ENCODE assay signal across 14 cellular contexts in genomic region chr19:54420068-54420382, GRCh38. TPM values are rescaled to one million over a fixed set of nuclear protein-coding genes. Genes with fewer than 3 reads are reported as not detected.
DNase-seq lines count a peak whose midpoint lies in the region; ATAC-seq and TF ChIP-seq lines count a peak whose summit lies in the region.
"Had no signal": no experiment of that assay in that cellular context is flagged by ENCODE, and none has a peak within 500 bp of the region (broad histone marks: within the 10 kb centered on the region; RNA-seq: fewer than 3 reads in every experiment).

No MANE protein-coding gene starts in this region.

- peak overlapping the region; percentile 30 for H3K4me2 ChIP-seq in H9 (ENCODE audit: insufficient read depth, insufficient read length, low read length)
- peak overlapping the region; percentile 4 for H3K4me2 ChIP-seq in trophoblast cell (ENCODE audit: low read length)

- no peak overlapping the region for H4K91ac ChIP-seq in H9 (ENCODE audit: insufficient read length, low read depth, low read length)
- H4K91ac ChIP-seq in trophoblast cell (ENCODE audit: low read depth, low read length) = no peak overlapping the region

- H3K23ac ChIP-seq in H9 (ENCODE audit: insufficient read length, low read depth, low read length) (no peak overlapping the region), trophoblast cell (ENCODE audit: low read length) (no peak overlapping the region)

- H3K27me3 ChIP-seq in H9 (ENCODE audit: insufficient read depth, low read length) (peaks cover 4% of the 10 kb centered on the region; the same call in 1 of the 2 replicates), endodermal cell (ENCODE audit: control insufficient read depth, insufficient read depth, low read length, poor library complexity, severe bottlenecking) (peaks cover 49% of the 10 kb centered on the region), trophoblast cell (ENCODE audit: insufficient read depth, low read length) (peaks cover 29% of the 10 kb centered on the region)

- H2BK120ac ChIP-seq in H9 (ENCODE audit: low read depth, low read length, poor library complexity, severe bottlenecking) (no peak overlapping the region), trophoblast cell (ENCODE audit: insufficient read depth, low read length, poor library complexity) (no peak overlapping the region)

- DNase-seq in H9 (no peak), endodermal cell (no peak), trophoblast cell (no peak), NCI-H2081 treated with DMSO at 0.1 percent for 48 hours (lab: John Stamatoyannopoulos, UW) (no peak)
- DNase-seq: activated CD8-positive, alpha-beta memory T cell treated with anti-CD3 and anti-CD28 coated beads, Interleukin-2, amount 10 ng/mL, durations not matched to agents 7 days and 5 days; activated naive CD4-positive, alpha-beta T cell treated with Interleukin-2 at 50 U/mL for 16 hours; DMS79 treated with DMSO at 0.1 percent for 48 hours; NCI-H187; NCI-H524; stimulated activated CD4-positive, alpha-beta T cell treated with anti-CD3 and anti-CD28 coated beads, Interleukin-4, amount 100 ng/mL, for 1 hour had no signal

- no peak overlapping the region for H3K56ac ChIP-seq in H9 (ENCODE audit: insufficient read length, low read depth, low read length)

- no peak overlapping the region for H3K4me3 ChIP-seq in endodermal cell (ENCODE audit: low read length)
- H3K4me3 ChIP-seq in trophoblast cell (ENCODE audit: low read depth, low read length) = no peak overlapping the region

- H2BK15ac ChIP-seq in H9 (ENCODE audit: low read depth, low read length) = no peak overlapping the region

- H4K8ac ChIP-seq in H9 (replicated peaks; ENCODE audit: insufficient read length, low read depth, low read length) = no peak overlapping the region
- no peak overlapping the region for H4K8ac ChIP-seq in trophoblast cell (ENCODE audit: low read depth, low read length)

- no peak overlapping the region for H2AFZ ChIP-seq in H9 (ENCODE audit: low read length)
- no peak overlapping the region for H2AFZ ChIP-seq in trophoblast cell (ENCODE audit: insufficient read depth, low read length, poor library complexity)

- H3T11ph ChIP-seq in H9 (ENCODE audit: low read length) = no peak overlapping the region

- H3K4me1 ChIP-seq in H9 (ENCODE audit: insufficient read depth, low read length) (peaks cover 5% of the 10 kb centered on the region; the same call in 1 of the 2 replicates), endodermal cell (ENCODE audit: control insufficient read depth, insufficient read depth, low read length) (no peaks in the 10 kb centered on the region), trophoblast cell (ENCODE audit: control insufficient read depth in 1 of 2, insufficient read depth in 2 of 2, low read length in 2 of 2) (peaks cover 2 to 6% of the 10 kb centered on the region in 2 experiments)

- no peaks in the 10 kb centered on the region for H3K9me3 ChIP-seq in H9 (ENCODE audit: control insufficient read depth, low read depth, low read length)
- no peaks in the 10 kb centered on the region for H3K9me3 ChIP-seq in endodermal cell (ENCODE audit: control insufficient read depth, low read length)
- H3K9me3 ChIP-seq in trophoblast cell (ENCODE audit: insufficient read depth, low read depth, low read length) = peaks cover 9% of the 10 kb centered on the region

- no peak overlapping the region for H2BK20ac ChIP-seq in H9 (ENCODE audit: low read depth, low read length, poor library complexity, severe bottlenecking)

- WGBS in H9 (ENCODE audit: extremely low coverage, insufficient read length, low lambda C conversion rate) = no CpG with 5 or more reads among the region's 10 CpGs
- WGBS in endodermal cell (ENCODE audit: insufficient coverage in 1 of 2, insufficient read length in 1 of 2), 2 experiments = 40 to 42% methylated on average over 1 to 10 of the region's 10 CpGs
- no CpG with 5 or more reads among the region's 10 CpGs for WGBS in trophoblast cell (ENCODE audit: extremely low coverage, insufficient coverage, insufficient read length)

- no peak overlapping the region for H4K12ac ChIP-seq in trophoblast cell (ENCODE audit: low read depth, low read length)

- H3K14ac ChIP-seq in H9 (ENCODE audit: insufficient read depth, low read length) (peak overlapping the region; percentile 74), trophoblast cell (ENCODE audit: low read length) (no peak overlapping the region)

- H4K20me1 ChIP-seq in H9 (ENCODE audit: control insufficient read depth, insufficient read depth, insufficient read length) = no peaks in the 10 kb centered on the region

- H4K5ac ChIP-seq in H9 (ENCODE audit: insufficient read length, low read depth, low read length) = no peak overlapping the region

- H3K27ac ChIP-seq in H9 (ENCODE audit: insufficient read length, low read depth, low read length) (no peak overlapping the region), endodermal cell (ENCODE audit: low read depth, low read length) (peak overlapping the region; percentile 97), trophoblast cell (ENCODE audit: low read depth, low read length) (no peak overlapping the region)
- H3K27ac ChIP-seq: HL-60 had no signal

- H3K4me1 Mint-ChIP-seq in H9 (peaks cover 41 to 51% of the 10 kb centered on the region in 2 experiments), endodermal cell (peaks cover 10% of the 10 kb centered on the region)

- H3K36me3 Mint-ChIP-seq in H9 (ENCODE audit: insufficient read depth in 1 of 3, low read depth in 3 of 3) (peaks cover 18 to 42% (median 37%) of the 10 kb centered on the region in 3 experiments; a peak in 6 of 7 replicates), endodermal cell (ENCODE audit: low read depth) (no peaks in the 10 kb centered on the region)

- H3K27me3 Mint-ChIP-seq in H9 (ENCODE audit: low read depth) (peaks cover 43% of the 10 kb centered on the region), endodermal cell (ENCODE audit: insufficient read depth) (peaks cover 87% of the 10 kb centered on the region)

- H3K79me2 ChIP-seq in H9 (ENCODE audit: insufficient read depth, low read length) (no peaks in the 10 kb centered on the region), trophoblast cell (ENCODE audit: control insufficient read depth, insufficient read depth, low read length, poor library complexity) (no peaks in the 10 kb centered on the region)

- TF ChIP-seq CTCF in H9 (conservative IDR thresholded peaks at IDR 0.05) (no peak), endodermal cell (conservative IDR thresholded peaks at IDR 0.05) (no peak)

- H2BK5ac ChIP-seq in H9 (ENCODE audit: insufficient read length, low read length) (no peak overlapping the region), trophoblast cell (ENCODE audit: low read depth, low read length, poor library complexity) (no peak overlapping the region)

- no peak for ATAC-seq in HG02885 (IDR thresholded peaks at IDR 0.05; ENCODE audit: poor library complexity, unreplicated experiment)
- ATAC-seq in HG03342 (IDR thresholded peaks at IDR 0.05; ENCODE audit: unreplicated experiment) = no peak
- ATAC-seq: activated CD8-positive, alpha-beta memory T cell treated with anti-CD3 and anti-CD28 coated beads, Interleukin-2, amount 10 ng/mL, durations not matched to agents 7 days and 5 days had no signal

- no peak overlapping the region for H2BK12ac ChIP-seq in H9 (ENCODE audit: insufficient read length, low read depth, low read length)
- H2BK12ac ChIP-seq in trophoblast cell (ENCODE audit: low read length) = no peak overlapping the region

- H3K27ac Mint-ChIP-seq in H9 (peak overlapping the region; percentile 84 to 90 (median 89)), endodermal cell (no peak overlapping the region)
- H3K27ac Mint-ChIP-seq: activated CD8-positive, alpha-beta memory T cell treated with anti-CD3 and anti-CD28 coated beads, Interleukin-2, amount 10 ng/mL, durations not matched to agents 7 days and 5 days had no signal

- H3K9ac ChIP-seq in H9 (ENCODE audit: extremely low read depth, insufficient read length, low read length) = no peak overlapping the region
- no peak overlapping the region for H3K9ac ChIP-seq in endodermal cell (ENCODE audit: extremely low read depth, low read length, poor library complexity, severe bottlenecking)
- no peak overlapping the region for H3K9ac ChIP-seq in trophoblast cell (ENCODE audit: low read length)

- H2AK5ac ChIP-seq in H9 (ENCODE audit: insufficient read length, low read length) (no peak overlapping the region), trophoblast cell (ENCODE audit: low read length) (no peak overlapping the region)

- H3K4ac ChIP-seq in H9 (ENCODE audit: low read depth, low read length) = no peak overlapping the region
- H3K4ac ChIP-seq in trophoblast cell (ENCODE audit: low read depth, low read length) = no peak overlapping the region

- peaks cover 0 to 2% of the 10 kb centered on the region in 2 experiments; a peak in 3 of 5 replicates for H3K9me3 Mint-ChIP-seq in H9
- peaks cover under 1% of the 10 kb centered on the region for H3K9me3 Mint-ChIP-seq in endodermal cell

- no peaks in the 10 kb centered on the region for H3K79me1 ChIP-seq in H9 (ENCODE audit: insufficient read depth, low read depth, low read length, poor library complexity, severe bottlenecking)
- no peaks in the 10 kb centered on the region for H3K79me1 ChIP-seq in trophoblast cell (ENCODE audit: low read length)

- peaks cover 15% of the 10 kb centered on the region for H3K23me2 ChIP-seq in H9 (ENCODE audit: insufficient read length, low read depth, low read length, poor library complexity, severe bottlenecking)

- H3K18ac ChIP-seq in H9 (ENCODE audit: insufficient read length, low read depth, low read length) = peak overlapping the region; percentile 77
- H3K18ac ChIP-seq in trophoblast cell (ENCODE audit: low read length) = no peak overlapping the region

- no peaks in the 10 kb centered on the region for H3K36me3 ChIP-seq in endodermal cell (ENCODE audit: control insufficient read depth, insufficient read depth, low read length)
- H3K36me3 ChIP-seq in trophoblast cell (ENCODE audit: control insufficient read depth in 1 of 2, insufficient read depth in 2 of 2, low read length in 2 of 2) = no peaks in the 10 kb centered on the region

- peak overlapping the region; percentile 27 to 67; a peak in 2 of 5 replicates for H3K4me3 Mint-ChIP-seq in H9
- peak overlapping the region; percentile 18 for H3K4me3 Mint-ChIP-seq in endodermal cell
- H3K4me3 Mint-ChIP-seq: activated CD8-positive, alpha-beta memory T cell treated with anti-CD3 and anti-CD28 coated beads, Interleukin-2, amount 10 ng/mL, durations not matched to agents 7 days and 5 days had no signal

RNA-seq across cellular contexts. Expression of gene TTYH1, which starts 4.8 kb away (rescaled TPM):
- 43.1 and 47.1 TPM in 2 replicates for total RNA-seq in H9 (2021)
- 1 to 10 TPM; 1.0 to 2.0 TPM for total RNA-seq in endodermal cell
- 342 TPM for polyA plus RNA-seq in endodermal cell (2013, experiment 1 of 2)
- polyA plus RNA-seq in endodermal cell (2013, experiment 2 of 2) = 263 TPM
- polyA plus RNA-seq in trophoblast cell (2013) = 1.1 and 2.4 TPM in 2 replicates
- total RNA-seq: glomerular endothelial cell had no signal

RNA-seq across cellular contexts. Expression of gene LENG8, which starts 29.0 kb away (rescaled TPM):
- 133 and 148 TPM in 2 replicates for total RNA-seq in H9 (2021)
- total RNA-seq in endodermal cell = 100 to 1,000 TPM; 139 to 171 TPM
- polyA plus RNA-seq in endodermal cell (2013, experiment 1 of 2) = 171 TPM
- polyA plus RNA-seq in endodermal cell (2013, experiment 2 of 2) = 130 TPM
- polyA plus RNA-seq in trophoblast cell (2013) = 109 and 112 TPM in 2 replicates

RNA-seq across cellular contexts. Expression of gene LENG9, which starts 43.6 kb away (rescaled TPM):
- total RNA-seq in H9 (2021) (3.7 and 3.8 TPM in 2 replicates), endodermal cell (1 to 10 TPM; 2.5 to 3.5 TPM)
- 1.1 TPM for polyA plus RNA-seq in endodermal cell (2013, experiment 1 of 2)
- 1.1 TPM for polyA plus RNA-seq in endodermal cell (2013, experiment 2 of 2)
- polyA plus RNA-seq in trophoblast cell (2013) = 0.68 and 0.73 TPM in 2 replicates

RNA-seq across cellular contexts. Expression of gene CDC42EP5, which starts 53.1 kb away (rescaled TPM):
- total RNA-seq in H9 (2021) (1.6 and 2.9 TPM in 2 replicates), endodermal cell (under 1 TPM in 1 of 2 donors, not detected in 1; 0.49 TPM)
- 7.0 TPM for polyA plus RNA-seq in endodermal cell (2013, experiment 1 of 2)
- 8.3 TPM for polyA plus RNA-seq in endodermal cell (2013, experiment 2 of 2)
- polyA plus RNA-seq in trophoblast cell (2013) = 9.5 and 12.2 TPM in 2 replicates

RNA-seq across cellular contexts. Expression of gene LAIR1, which starts 55.3 kb away (rescaled TPM):
- total RNA-seq in H9 (2021) (not detected in 2 replicates), endodermal cell (not detected)
- polyA plus RNA-seq in endodermal cell (2013, experiment 1 of 2) = not detected
- polyA plus RNA-seq in endodermal cell (2013, experiment 2 of 2) = not detected
- polyA plus RNA-seq in trophoblast cell (2013) = not detected in 2 replicates
- total RNA-seq: glomerular endothelial cell had no signal

Comparison
In these comparisons a context has a peak if more than half of its experiments do, and no peak if none do; other contexts are left out.
1. RNA of gene TTYH1, which starts 4.8 kb away (total RNA-seq): 43.1 to 47.1 TPM in H9; 1.0 to 2.0 TPM in endodermal cell; every median in the first group is over 10 times any median in the second.